In genomic region chr1:27399251-27399885, GRCh38 we compare ENCODE assay signal across 21 cellular contexts. TPM values are rescaled to one million over a fixed set of nuclear protein-coding genes. Genes with fewer than 3 reads are reported as not detected.
DNase-seq lines count a peak whose midpoint lies in the region; ATAC-seq and TF ChIP-seq lines count a peak whose summit lies in the region.
"Had no signal": no experiment of that assay in that cellular context is flagged by ENCODE, and none has a peak within 500 bp of the region (broad histone marks: within the 10 kb centered on the region; RNA-seq: fewer than 3 reads in every experiment).

No MANE protein-coding gene starts in this region.

- H3K4me1 Mint-ChIP-seq in stimulated activated naive B cell treated with anti-CD40 and anti-IgM and Interleukin-4, amounts not matched to agents 10 μg/mL and 1 μg/mL and 100 μg/mL, for 72 hours = peaks cover 31 to 46% of the 10 kb centered on the region in 2 donors

- H3K9me3 Mint-ChIP-seq in stimulated activated naive B cell treated with anti-CD40 and anti-IgM and Interleukin-4, amounts not matched to agents 10 μg/mL and 1 μg/mL and 100 μg/mL, for 72 hours = no peaks in the 10 kb centered on the region
- H3K9me3 Mint-ChIP-seq: natural killer cell treated with Interleukin-12 subunit alpha and Interleukin-12 subunit beta and Interleukin-15 and Interleukin-18, amount 100 ng/mL, for 72 hours; T-helper 1 cell treated with Interleukin-12 subunit alpha and Interleukin-12 subunit beta and Interleukin-4 antibody, amounts not matched to agents 30 μg/mL and 1 μg/mL, for 36 hours had no signal

- DNase-seq in left ventricle myocardium inferior = no peak
- no peak for DNase-seq in heart left ventricle
- no peak for DNase-seq in NT2/D1 (ENCODE audit: low read depth, low spot score)
- DNase-seq in left kidney (ENCODE audit: low read depth, low spot score) = peak; percentile 76
- DNase-seq in stimulated activated naive B cell treated with anti-CD40 and anti-IgM and Interleukin-4, amounts not matched to agents 10 μg/mL and 1 μg/mL and 100 μg/mL, for 72 hours = no peak
- no peak for DNase-seq in HCEC 1CT
- DNase-seq in HuH-7 (ENCODE audit: low spot score) = no peak
- no peak for DNase-seq in central memory CD4-positive, alpha-beta T cell
- DNase-seq: activated CD4-positive, CD25-positive, alpha-beta regulatory T cell treated with anti-CD3 and anti-CD28 coated beads, Interleukin-2, amount 50 U/mL, for 72 hours; activated CD8-positive, alpha-beta memory T cell treated with anti-CD3 and anti-CD28 coated beads, Interleukin-2, amount 10 ng/mL, durations not matched to agents 7 days and 5 days; activated gamma-delta T cell; Caco-2; cortex of kidney; lower lobe of right lung; MM.1S; NCI-H2081 treated with DMSO at 0.1 percent for 48 hours; NK-92 treated with Interleukin-12 subunit alpha and Interleukin-12 subunit beta, amount 100 ng/mL, for 24 hours; stimulated activated CD4-positive, alpha-beta T cell treated with anti-CD3 and anti-CD28 coated beads, Interleukin-1b, Interleukin-23, amount 100 ng/mL, for 48 hours had no signal

- H3K4me1 ChIP-seq in left ventricle myocardium inferior (peaks cover 94% of the 10 kb centered on the region), heart left ventricle (peaks cover 17 to 91% (median 65%) of the 10 kb centered on the region in 12 donors), NT2/D1 (ENCODE audit: insufficient read depth, insufficient read length) (peaks cover 53% of the 10 kb centered on the region)

- TF ChIP-seq CTCF in left ventricle myocardium inferior (IDR thresholded peaks at IDR 0.05; ENCODE audit: borderline replicate concordance) (no peak), heart left ventricle (IDR thresholded peaks at IDR 0.05) (no peak)

- peaks cover 0 to 3% of the 10 kb centered on the region in 2 donors for H3K36me3 Mint-ChIP-seq in stimulated activated naive B cell treated with anti-CD40 and anti-IgM and Interleukin-4, amounts not matched to agents 10 μg/mL and 1 μg/mL and 100 μg/mL, for 72 hours
- H3K36me3 Mint-ChIP-seq: activated CD8-positive, alpha-beta memory T cell treated with anti-CD3 and anti-CD28 coated beads, Interleukin-2, amount 10 ng/mL, durations not matched to agents 7 days and 5 days; natural killer cell treated with Interleukin-12 subunit alpha and Interleukin-12 subunit beta and Interleukin-15 and Interleukin-18, amount 100 ng/mL, for 72 hours had no signal

- H3K27ac Mint-ChIP-seq in stimulated activated naive B cell treated with anti-CD40 and anti-IgM and Interleukin-4, amounts not matched to agents 10 μg/mL and 1 μg/mL and 100 μg/mL, for 72 hours = peak overlapping the region; percentile 82
- H3K27ac Mint-ChIP-seq: activated CD8-positive, alpha-beta memory T cell treated with anti-CD3 and anti-CD28 coated beads, Interleukin-2, amount 10 ng/mL, durations not matched to agents 7 days and 5 days; T-helper 1 cell treated with Interleukin-12 subunit alpha and Interleukin-12 subunit beta and Interleukin-4 antibody, amounts not matched to agents 30 μg/mL and 1 μg/mL, for 36 hours had no signal

- H3K27ac ChIP-seq in left ventricle myocardium inferior (replicated peaks) (peak overlapping the region; percentile 31), heart left ventricle (peak overlapping the region in 3 of 12 donors; percentile 15 to 42 (median 28))
- H3K27ac ChIP-seq: lower lobe of right lung had no signal

- intact Hi-C loops in left ventricle myocardium inferior (cut with micrococcal nuclease) (loop anchor here (2.0 kb wide), 1 partner anchor 207 kb away; no protein-coding TSS in a partner anchor), heart left ventricle (cut with DNase I) (loop anchor here in 8 of 10 donors (5.0 to 10.0 kb wide), 5 partner anchors 263 to 355 kb away; no protein-coding TSS in a partner anchor)

- H3K9me3 ChIP-seq in left ventricle myocardium inferior (replicated peaks) = no peaks in the 10 kb centered on the region
- H3K9me3 ChIP-seq in heart left ventricle = no peaks in the 10 kb centered on the region
- H3K9me3 ChIP-seq in NT2/D1 (ENCODE audit: insufficient read depth, low read length) = no peaks in the 10 kb centered on the region
- H3K9me3 ChIP-seq: Caco-2, lower lobe of right lung had no signal

- no peak overlapping the region for H3K4me3 Mint-ChIP-seq in stimulated activated naive B cell treated with anti-CD40 and anti-IgM and Interleukin-4, amounts not matched to agents 10 μg/mL and 1 μg/mL and 100 μg/mL, for 72 hours
- H3K4me3 Mint-ChIP-seq: activated CD8-positive, alpha-beta memory T cell treated with anti-CD3 and anti-CD28 coated beads, Interleukin-2, amount 10 ng/mL, durations not matched to agents 7 days and 5 days; natural killer cell treated with Interleukin-12 subunit alpha and Interleukin-12 subunit beta and Interleukin-15 and Interleukin-18, amount 100 ng/mL, for 72 hours; T-helper 1 cell treated with Interleukin-12 subunit alpha and Interleukin-12 subunit beta and Interleukin-4 antibody, amounts not matched to agents 30 μg/mL and 1 μg/mL, for 36 hours had no signal

- H3K27me3 ChIP-seq in left ventricle myocardium inferior (ENCODE audit: low read depth) = no peaks in the 10 kb centered on the region
- H3K27me3 ChIP-seq in heart left ventricle = no peaks in the 10 kb centered on the region
- no peaks in the 10 kb centered on the region for H3K27me3 ChIP-seq in NT2/D1 (ENCODE audit: insufficient read depth, insufficient read length)

- peak overlapping the region; percentile 37 for H3K9ac ChIP-seq in NT2/D1 (ENCODE audit: insufficient read length, low read depth)

- H3K4me3 ChIP-seq in left ventricle myocardium inferior = no peak overlapping the region
- H3K4me3 ChIP-seq in heart left ventricle = no peak overlapping the region
- no peak overlapping the region for H3K4me3 ChIP-seq in NT2/D1 (ENCODE audit: insufficient read length, low read depth)
- H3K4me3 ChIP-seq: lower lobe of right lung had no signal

- H3K36me3 ChIP-seq in left ventricle myocardium inferior (no peaks in the 10 kb centered on the region), heart left ventricle (no peaks in the 10 kb centered on the region), NT2/D1 (ENCODE audit: insufficient read depth, insufficient read length, low read length) (peaks cover 11% of the 10 kb centered on the region)
- H3K36me3 ChIP-seq: lower lobe of right lung had no signal

- H3K27me3 Mint-ChIP-seq in stimulated activated naive B cell treated with anti-CD40 and anti-IgM and Interleukin-4, amounts not matched to agents 10 μg/mL and 1 μg/mL and 100 μg/mL, for 72 hours = no peaks in the 10 kb centered on the region
- H3K27me3 Mint-ChIP-seq: activated CD8-positive, alpha-beta memory T cell treated with anti-CD3 and anti-CD28 coated beads, Interleukin-2, amount 10 ng/mL, durations not matched to agents 7 days and 5 days; natural killer cell treated with Interleukin-12 subunit alpha and Interleukin-12 subunit beta and Interleukin-15 and Interleukin-18, amount 100 ng/mL, for 72 hours had no signal

- 41 to 55% (median 48%) methylated on average over 9 to 18 of the region's 18 CpGs for WGBS in heart left ventricle, 4 donors

- TF ChIP-seq POLR2A in heart left ventricle (IDR thresholded peaks at IDR 0.05) = no peak

- no peak for ATAC-seq in heart left ventricle
- no peak for ATAC-seq in stimulated activated naive B cell treated with anti-CD40 and anti-IgM and Interleukin-4, amounts not matched to agents 10 μg/mL and 1 μg/mL and 100 μg/mL, for 72 hours (replicated peaks)
- ATAC-seq: activated CD8-positive, alpha-beta memory T cell treated with anti-CD3 and anti-CD28 coated beads, Interleukin-2, amount 10 ng/mL, durations not matched to agents 7 days and 5 days; lower lobe of right lung; natural killer cell treated with Interleukin-12 subunit alpha and Interleukin-12 subunit beta and Interleukin-15 and Interleukin-18, amount 100 ng/mL, for 72 hours had no signal

RNA-seq across cellular contexts. Expression of gene GPR3, which starts 6.9 kb away (rescaled TPM):
- 0.16 TPM for total RNA-seq in left ventricle myocardium inferior
- 1 to 10 TPM in 2 of 9 donors, under 1 TPM in 6, not detected in 1; 0.28 to 2.4 (median 0.53) TPM for total RNA-seq in heart left ventricle
- polyA plus RNA-seq in heart left ventricle = 1 to 10 TPM in 1 of 2 donors, under 1 TPM in 1; 0.11 to 3.7 TPM

RNA-seq across cellular contexts. Expression of gene CD164L2, which starts 16.2 kb away (rescaled TPM):
- total RNA-seq in left ventricle myocardium inferior = not detected
- total RNA-seq in heart left ventricle = not detected
- not detected for polyA plus RNA-seq in heart left ventricle
- total RNA-seq: activated CD8-positive, alpha-beta memory T cell treated with anti-CD3 and anti-CD28 coated beads, Interleukin-2, amount 10 ng/mL, durations not matched to agents 7 days and 5 days; Caco-2; epithelial cell of proximal tubule; natural killer cell treated with Interleukin-12 subunit alpha and Interleukin-12 subunit beta and Interleukin-15 and Interleukin-18, amount 100 ng/mL, for 72 hours had no signal

RNA-seq across cellular contexts. Expression of gene FCN3, which starts 24.7 kb away (rescaled TPM):
- 27.3 TPM for total RNA-seq in left ventricle myocardium inferior
- total RNA-seq in heart left ventricle = 100 to 1,000 TPM in 1 of 9 donors, 10 to 100 TPM in 5, 1 to 10 TPM in 3; 2.4 to 112 (median 31.9) TPM
- 100 to 1,000 TPM in 1 of 2 donors, 10 to 100 TPM in 1; 60.8 to 141 TPM for polyA plus RNA-seq in heart left ventricle
- total RNA-seq: activated CD8-positive, alpha-beta memory T cell treated with anti-CD3 and anti-CD28 coated beads, Interleukin-2, amount 10 ng/mL, durations not matched to agents 7 days and 5 days; Caco-2; epithelial cell of proximal tubule; natural killer cell treated with Interleukin-12 subunit alpha and Interleukin-12 subunit beta and Interleukin-15 and Interleukin-18, amount 100 ng/mL, for 72 hours had no signal

RNA-seq across cellular contexts. Expression of gene MAP3K6, which starts 32.6 kb away (rescaled TPM):
- 45.2 TPM for total RNA-seq in left ventricle myocardium inferior
- total RNA-seq in heart left ventricle = 10 to 100 TPM; 21.1 to 77.0 (median 36.5) TPM
- 10 to 100 TPM; 48.6 to 64.3 TPM for polyA plus RNA-seq in heart left ventricle

RNA-seq across cellular contexts. Expression of gene SYTL1, which starts 57.5 kb away (rescaled TPM):
- total RNA-seq in left ventricle myocardium inferior (1.1 TPM), heart left ventricle (1 to 10 TPM in 2 of 9 donors, under 1 TPM in 6, not detected in 1; 0.23 to 6.0 (median 0.46) TPM)
- 1 to 10 TPM in 1 of 2 donors, under 1 TPM in 1; 0.57 to 1.2 TPM for polyA plus RNA-seq in heart left ventricle
